Comparison of ENCODE assay signal across 30 cellular contexts in genomic region chr13:42788601-42789000, GRCh38. TPM values are rescaled to one million over a fixed set of nuclear protein-coding genes. Genes with fewer than 3 reads are reported as not detected.
"Had no signal": no experiment of that assay in that cellular context is flagged by ENCODE, and none has a peak within 500 bp of the region (broad histone marks: within the 10 kb centered on the region; RNA-seq: fewer than 3 reads in every experiment).

No MANE protein-coding gene starts in this region.

- H3K27me3 ChIP-seq: breast epithelium, esophagus muscularis mucosa, foreskin keratinocyte, gastroesophageal sphincter, heart right ventricle had no signal

- H3K4me1 ChIP-seq: breast epithelium, foreskin keratinocyte had no signal

- DNase-seq: activated B cell treated with CpG ODN at 0.5 μM for 24 hours; activated CD4-positive, alpha-beta T cell treated with anti-CD3 and anti-CD28 coated beads for 48 hours; activated CD4-positive, alpha-beta T cell treated with anti-CD3 and anti-CD28 coated beads, Interleukin-2, amount 50 U/mL, for 1 hour; activated CD4-positive, alpha-beta T cell treated with anti-CD3 and anti-CD28 coated beads, Interleukin-2, amount 50 U/mL, for 48 hours; activated CD8-positive, alpha-beta memory T cell treated with anti-CD3 and anti-CD28 coated beads for 24 hours; activated CD8-positive, alpha-beta T cell treated with anti-CD3 and anti-CD28 coated beads for 36 hours; activated effector memory CD4-positive, alpha-beta T cell treated with Interleukin-2 at 50 U/mL for 16 hours; activated gamma-delta T cell treated with Interleukin-2 at 50 U/mL for 16 hours; activated naive CD4-positive, alpha-beta T cell treated with anti-CD3 and anti-CD28 coated beads, Interleukin-2, amount 50 U/mL, for 16 hours; activated naive CD4-positive, alpha-beta T cell treated with Interleukin-2 at 50 U/mL for 16 hours; activated T-cell treated with anti-CD3 and anti-CD28 coated beads, Interleukin-2, amount 50 U/mL, for 4 hours; amniotic stem cell; anterior cingulate cortex; dermis blood vessel endothelial cell; effector CD4-positive, alpha-beta T cell; effector memory CD8-positive, alpha-beta T cell; erythroblast; foreskin keratinocyte; heart right ventricle; T-helper 1 cell; T-helper 17 cell; T1000; WERI-Rb-1 had no signal

- H3K4me3 ChIP-seq: breast epithelium, coronary artery, esophagus muscularis mucosa, gastroesophageal sphincter, heart right ventricle had no signal

- H3K9me3 ChIP-seq: breast epithelium, esophagus muscularis mucosa had no signal

- H3K27ac ChIP-seq: breast epithelium, coronary artery, esophagus muscularis mucosa, foreskin keratinocyte, gastroesophageal sphincter, heart right ventricle, WERI-Rb-1 had no signal

- ATAC-seq: activated CD4-positive, CD25-positive, alpha-beta regulatory T cell treated with anti-CD3 and anti-CD28 coated beads, Interleukin-2, amount 50 U/mL, for 24 hours; activated CD8-positive, alpha-beta T cell treated with anti-CD3 and anti-CD28 coated beads for 36 hours; activated T-cell treated with anti-CD3 and anti-CD28 coated beads, Interleukin-2, amount 50 U/mL, for 4 hours; activated T-helper 17 cell treated with anti-CD3 and anti-CD28 coated beads, Interleukin-2, amount 50 U/mL, for 72 hours; effector memory CD8-positive, alpha-beta T cell; foreskin keratinocyte; gastroesophageal sphincter; heart right ventricle; T-helper 17 cell had no signal

- H3K36me3 ChIP-seq: breast epithelium, esophagus muscularis mucosa, gastroesophageal sphincter, heart right ventricle, WERI-Rb-1 had no signal

RNA-seq across cellular contexts. Expression of gene FAM216B, which starts 7.2 kb away (rescaled TPM):
- total RNA-seq: activated B cell treated with CpG ODN at 0.5 μM for 24 hours; activated CD8-positive, alpha-beta T cell treated with anti-CD3 and anti-CD28 coated beads for 36 hours; activated T-cell treated with anti-CD3 and anti-CD28 coated beads, Interleukin-2, amount 50 U/mL, for 4 hours; activated T-helper 17 cell treated with anti-CD3 and anti-CD28 coated beads, Interleukin-2, amount 50 U/mL, for 72 hours; breast epithelium; dermis blood vessel endothelial cell; esophagus muscularis mucosa; foreskin keratinocyte; gastroesophageal sphincter; glomerular endothelial cell; T-helper 17 cell had no signal
- polyA plus RNA-seq: foreskin keratinocyte had no signal
